ENCODE assay signal across 8 cellular contexts in genomic region chr12:106362971-106363370, GRCh38.
"Had no signal": no experiment of that assay in that cellular context is flagged by ENCODE, and none has a peak within 500 bp of the region (broad histone marks: within the 10 kb centered on the region; RNA-seq: fewer than 3 reads in every experiment).

No MANE protein-coding gene starts in this region.

- H3K27me3 Mint-ChIP-seq: IgD-negative memory B cell had no signal

- DNase-seq: IMR-90, KBM-7, KG1 had no signal

- H3K9me3 Mint-ChIP-seq: IgD-negative memory B cell had no signal

- H3K27ac Mint-ChIP-seq: IgD-negative memory B cell had no signal

- H3K4me3 Mint-ChIP-seq: IgD-negative memory B cell had no signal

- H3K27ac ChIP-seq: HL-60 had no signal

- FAIRE-seq: HepG2, HTR-8/SVneo, K562 had no signal

- H3K36me3 Mint-ChIP-seq: IgD-negative memory B cell had no signal

- H3K4me3 ChIP-seq: K562 had no signal
